Comparison of ENCODE assay signal across 20 cellular contexts in the genomic region with DNA sequence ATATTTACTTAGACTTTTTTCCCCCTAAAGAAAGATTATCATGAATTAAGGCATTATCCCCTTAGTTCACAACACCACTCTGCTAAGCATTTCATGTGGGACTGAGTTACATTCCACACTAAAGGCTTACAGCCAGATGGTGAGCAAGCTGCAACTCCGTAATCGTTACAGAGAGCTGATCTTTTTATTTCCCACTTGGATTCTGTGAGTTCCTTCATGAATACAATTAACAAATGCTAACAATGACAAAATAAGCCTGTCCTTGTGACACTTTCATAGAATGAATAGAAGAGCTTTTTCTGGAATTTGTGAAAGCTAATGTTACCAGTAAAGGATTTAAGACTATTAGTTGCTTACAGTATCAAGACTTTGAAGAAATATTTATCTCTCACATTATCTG. TPM values are rescaled to one million over a fixed set of nuclear protein-coding genes. Genes with fewer than 3 reads are reported as not detected.
DNase-seq lines count a peak whose midpoint lies in the region; ATAC-seq and TF ChIP-seq lines count a peak whose summit lies in the region.
"Had no signal": no experiment of that assay in that cellular context is flagged by ENCODE, and none has a peak within 500 bp of the region (broad histone marks: within the 10 kb centered on the region; RNA-seq: fewer than 3 reads in every experiment).

No MANE protein-coding gene starts in this region.

- no peaks in the 10 kb centered on the region for H3K9me3 ChIP-seq in tibial nerve
- H3K9me3 ChIP-seq: Caco-2, SK-N-SH had no signal

- H3K36me3 ChIP-seq in tibial nerve: peaks cover 0 to 73% (median 0%) of the 10 kb centered on the region in 3 donors

- POLR2A ChIA-PET in GM10248 (lab: Yijun Ruan, JAX): no interaction called here

- no peak for ATAC-seq in GM21390 (IDR thresholded peaks at IDR 0.05; ENCODE audit: unreplicated experiment)
- ATAC-seq: Panc1, Right ventricle myocardium inferior had no signal

- peak; percentile 40 for DNase-seq in DMS 273 (lab: John Stamatoyannopoulos, UW; ENCODE audit: unreplicated experiment)
- no peak for DNase-seq in DMS 273 treated with DMSO at 0.1 percent for 48 hours (lab: John Stamatoyannopoulos, UW)
- peak in 1 of 61 donors; percentile 18 for DNase-seq in caudate nucleus (lab: John Stamatoyannopoulos, UW)
- DNase-seq in inferior parietal cortex (ENCODE audit: extremely low spot score): peak; percentile 64
- DNase-seq in SIG-M5 treated with dmso at 0.1 percent for 504 hours (lab: John Stamatoyannopoulos, UW; ENCODE audit: unreplicated experiment): no peak
- no peak for DNase-seq in tibial nerve (ENCODE audit: low spot score in 2 of 2)
- no peak for DNase-seq in GM10248 (ENCODE audit: extremely low spot score)
- DNase-seq: Caco-2, DMS79, HFFc6, KBM-7, NCI-H1105, NCI-H1694 treated with DMSO at 0.1 percent for 48 hours, NCI-H748 treated with DMSO at 0.1 percent for 48 hours, SK-N-SH had no signal

- 24 to 30% methylated on average over 2 of the region's 2 CpGs for WGBS in tibial nerve, 2 donors

- no peaks in the 10 kb centered on the region for H3K27me3 ChIP-seq in tibial nerve

- CTCF ChIA-PET in GM10248 (lab: Yijun Ruan, JAX): interaction anchor here (1.4 kb wide), 1 partner anchor 9 kb away, joined by 4 read pairs; a partner anchor contains a TSS

- peaks cover 0 to 7% (median 0%) of the 10 kb centered on the region in 4 donors for H3K4me1 ChIP-seq in tibial nerve
- H3K4me1 ChIP-seq: Caco-2 had no signal

- H3K4me3 ChIP-seq in tibial nerve: no peak overlapping the region

- no peak for TF ChIP-seq POLR2A in tibial nerve (IDR thresholded peaks at IDR 0.05)

- peak overlapping the region; percentile 58 for H3K27ac ChIP-seq in caudate nucleus (ENCODE audit: low read depth, low read length)
- H3K27ac ChIP-seq in tibial nerve: peak overlapping the region in 2 of 4 donors; percentile 20 to 60
- H3K27ac ChIP-seq: 22Rv1, HL-60 had no signal

- TF ChIP-seq CTCF in tibial nerve (IDR thresholded peaks at IDR 0.05) (no peak), GM10248 (IDR thresholded peaks at IDR 0.05; ENCODE audit: control extremely low read depth, extremely low read depth, low read depth, missing control alignments) (no peak)

- no peak for TF ChIP-seq EP300 in tibial nerve (IDR thresholded peaks at IDR 0.05)

RNA-seq across cellular contexts. Expression of a gene that starts 8.7 kb away (rescaled TPM):
- 10 to 100 TPM; 28.8 to 39.6 (median 35.6) TPM for total RNA-seq in tibial nerve

RNA-seq across cellular contexts. Expression of a gene that starts 9.0 kb away (rescaled TPM):
- 10 to 100 TPM; 41.5 to 57.3 (median 47.2) TPM for total RNA-seq in tibial nerve

RNA-seq across cellular contexts. Expression of a gene that starts 34.8 kb away (rescaled TPM):
- 100 to 1,000 TPM; 263 to 334 (median 292) TPM for total RNA-seq in tibial nerve

RNA-seq across cellular contexts. Expression of a gene that starts 59.7 kb away (rescaled TPM):
- total RNA-seq in tibial nerve: 100 to 1,000 TPM in 3 of 4 donors, 10 to 100 TPM in 1; 79.8 to 144 (median 120) TPM

Comparison
In these comparisons a context has a peak if more than half of its experiments do, and no peak if none do; other contexts are left out.
1. DNase-seq: peak in DMS 273 (single experiment) and inferior parietal cortex (single experiment); none in DMS 273 treated with DMSO at 0.1 percent for 48 hours (single experiment), SIG-M5 treated with dmso at 0.1 percent for 504 hours (single experiment), tibial nerve (0 of 2) and GM10248 (single experiment).